ENCODE assay signal across 40 cellular contexts in genomic region chr6:137176729-137177128, GRCh38. TPM values are rescaled to one million over a fixed set of nuclear protein-coding genes. Genes with fewer than 3 reads are reported as not detected.
"Had no signal": no experiment of that assay in that cellular context is flagged by ENCODE, and none has a peak within 500 bp of the region (broad histone marks: within the 10 kb centered on the region; RNA-seq: fewer than 3 reads in every experiment).

No MANE protein-coding gene starts in this region.

- H3K4me1 ChIP-seq: Peyer's patch had no signal

- H3K4me3 Mint-ChIP-seq: activated CD4-positive, alpha-beta memory T cell treated with anti-CD3 and anti-CD28 coated beads, Interleukin-2, amount 10 ng/mL, durations not matched to agents 7 days and 5 days; activated CD8-positive, alpha-beta memory T cell treated with anti-CD3 and anti-CD28 coated beads, Interleukin-2, amount 10 ng/mL, durations not matched to agents 7 days and 5 days; activated naive CD8-positive, alpha-beta T cell treated with anti-CD3 and anti-CD28 coated beads for 36 hours had no signal

- H3K9me3 ChIP-seq: Peyer's patch had no signal

- H3K27me3 Mint-ChIP-seq: activated naive CD8-positive, alpha-beta T cell treated with anti-CD3 and anti-CD28 coated beads for 36 hours had no signal

- H3K27ac ChIP-seq: brain microvascular endothelial cell, Peyer's patch, RWPE1, VCaP had no signal

- ATAC-seq: activated CD8-positive, alpha-beta memory T cell treated with anti-CD3 and anti-CD28 coated beads, Interleukin-2, amount 10 ng/mL, durations not matched to agents 7 days and 5 days; PC-3; Right ventricle myocardium inferior; SK-N-SH treated with all-trans-retinoic acid at 6 μM for 48 hours had no signal

- H3K27ac Mint-ChIP-seq: activated CD4-positive, alpha-beta memory T cell treated with anti-CD3 and anti-CD28 coated beads, Interleukin-2, amount 10 ng/mL, durations not matched to agents 7 days and 5 days; activated CD8-positive, alpha-beta memory T cell treated with anti-CD3 and anti-CD28 coated beads, Interleukin-2, amount 10 ng/mL, durations not matched to agents 7 days and 5 days; activated naive CD8-positive, alpha-beta T cell treated with anti-CD3 and anti-CD28 coated beads for 36 hours had no signal

- H3K36me3 ChIP-seq: brain microvascular endothelial cell, Peyer's patch had no signal

- H3K4me1 Mint-ChIP-seq: activated CD4-positive, alpha-beta memory T cell treated with anti-CD3 and anti-CD28 coated beads, Interleukin-2, amount 10 ng/mL, durations not matched to agents 7 days and 5 days; activated CD8-positive, alpha-beta memory T cell treated with anti-CD3 and anti-CD28 coated beads, Interleukin-2, amount 10 ng/mL, durations not matched to agents 7 days and 5 days had no signal

- DNase-seq: activated CD4-positive, alpha-beta memory T cell treated with anti-CD3 and anti-CD28 coated beads, Interleukin-2, amount 10 ng/mL, durations not matched to agents 7 days and 5 days; activated CD4-positive, alpha-beta T cell treated with anti-CD3 and anti-CD28 coated beads for 1 hour; activated CD4-positive, alpha-beta T cell treated with anti-CD3 and anti-CD28 coated beads for 48 hours; activated CD4-positive, CD25-positive, alpha-beta regulatory T cell; activated CD8-positive, alpha-beta memory T cell treated with anti-CD3 and anti-CD28 coated beads for 24 hours; activated CD8-positive, alpha-beta memory T cell treated with anti-CD3 and anti-CD28 coated beads, Interleukin-2, amount 10 ng/mL, durations not matched to agents 7 days and 5 days; activated CD8-positive, alpha-beta memory T cell treated with anti-CD3 and anti-CD28 coated beads, Interleukin-2, amount 50 U/mL, for 48 hours; activated effector memory CD4-positive, alpha-beta T cell treated with Interleukin-2 at 50 U/mL for 16 hours; activated naive CD4-positive, alpha-beta T cell; activated naive CD4-positive, alpha-beta T cell treated with anti-CD3 and anti-CD28 coated beads, Interleukin-2, amount 50 U/mL, for 16 hours; activated naive CD8-positive, alpha-beta T cell treated with anti-CD3 and anti-CD28 coated beads for 36 hours; activated T-cell treated with anti-CD3 and anti-CD28 coated beads, Interleukin-2, amount 50 U/mL, for 48 hours; amniotic stem cell; aorta; brain microvascular endothelial cell; central memory CD4-positive, alpha-beta T cell; MM.1S; MV-4-11; NCI-H1092; NCI-H1436 treated with DMSO at 0.1 percent for 48 hours; NCI-H1694 treated with DMSO at 0.1 percent for 48 hours; NCI-H2029; NCI-H510A; NCI-H526; NCI-H748 treated with DMSO at 0.1 percent for 48 hours; NK-92 treated with Interleukin-12 subunit alpha and Interleukin-12 subunit beta, amount 100 ng/mL, for 24 hours; PC-3; Peyer's patch; SIG-M5; SW 1271; T-helper 1 cell; T-helper 2 cell; T-helper 9 cell had no signal

- H3K27me3 ChIP-seq: brain microvascular endothelial cell, Peyer's patch had no signal

- H3K4me3 ChIP-seq: Peyer's patch had no signal

RNA-seq across cellular contexts. Expression of gene IL22RA2, which starts 3.3 kb away (rescaled TPM):
- total RNA-seq: activated CD4-positive, alpha-beta memory T cell treated with anti-CD3 and anti-CD28 coated beads, Interleukin-2, amount 10 ng/mL, durations not matched to agents 7 days and 5 days; activated CD8-positive, alpha-beta memory T cell treated with anti-CD3 and anti-CD28 coated beads, Interleukin-2, amount 10 ng/mL, durations not matched to agents 7 days and 5 days; activated naive CD8-positive, alpha-beta T cell treated with anti-CD3 and anti-CD28 coated beads for 36 hours; aorta; cerebellum; LHCN-M2; PC-3; Peyer's patch; Right ventricle myocardium inferior; SK-MEL-5 had no signal
- polyA plus RNA-seq: aorta had no signal
